ENCODE assay signal across 10 cellular contexts in genomic region chr11:68956142-68956541, GRCh38. TPM values are rescaled to one million over a fixed set of nuclear protein-coding genes. Genes with fewer than 3 reads are reported as not detected.
DNase-seq lines count a peak whose midpoint lies in the region; ATAC-seq and TF ChIP-seq lines count a peak whose summit lies in the region.
"Had no signal": no experiment of that assay in that cellular context is flagged by ENCODE, and none has a peak within 500 bp of the region (broad histone marks: within the 10 kb centered on the region; RNA-seq: fewer than 3 reads in every experiment).

No MANE protein-coding gene starts in this region.

- no peak overlapping the region for H3K27ac Mint-ChIP-seq in activated CD4-positive, alpha-beta T cell treated with anti-CD3 and anti-CD28 coated beads, Interleukin-2, amount 10 ng/mL, durations not matched to agents 24 days and 14 days

- TF ChIP-seq CTCF in BE2C (IDR thresholded peaks at IDR 0.05; ENCODE audit: low read depth, low read length) (0 out of 2 replicates have a peak, but pooled peaks have one; percentile 15), heart right ventricle (IDR thresholded peaks at IDR 0.05) (peak in 2 of 9 donors; percentile 13 to 27)

- no peaks in the 10 kb centered on the region for H4K20me1 ChIP-seq in GM23248 (ENCODE audit: insufficient read depth)

- no peaks in the 10 kb centered on the region for H3K79me2 ChIP-seq in GM23248 (ENCODE audit: insufficient read depth)

- H3K4me2 ChIP-seq in GM23248 (ENCODE audit: unreplicated experiment) = no peak overlapping the region

- H3K36me3 ChIP-seq in BE2C (no peaks in the 10 kb centered on the region), GM23248 (ENCODE audit: low read depth) (no peaks in the 10 kb centered on the region), heart right ventricle (no peaks in the 10 kb centered on the region)

- H3F3A ChIP-seq in GM23248 (ENCODE audit: insufficient read depth) = no peaks in the 10 kb centered on the region

- H3K4me1 ChIP-seq in BE2C = no peaks in the 10 kb centered on the region
- H3K4me1 ChIP-seq in GM23248 (ENCODE audit: insufficient read depth) = no peaks in the 10 kb centered on the region
- peaks cover 0 to 11% (median 10%) of the 10 kb centered on the region in 9 donors for H3K4me1 ChIP-seq in heart right ventricle

- no peaks in the 10 kb centered on the region for H3K4me1 Mint-ChIP-seq in activated CD4-positive, alpha-beta T cell treated with anti-CD3 and anti-CD28 coated beads, Interleukin-2, amount 10 ng/mL, durations not matched to agents 24 days and 14 days

- H3K27ac ChIP-seq in GM23248 = no peak overlapping the region
- H3K27ac ChIP-seq in heart right ventricle = no peak overlapping the region

- no peaks in the 10 kb centered on the region for H3K9me3 Mint-ChIP-seq in activated CD4-positive, alpha-beta T cell treated with anti-CD3 and anti-CD28 coated beads, Interleukin-2, amount 10 ng/mL, durations not matched to agents 24 days and 14 days

- in situ Hi-C loops in GM23248 (cut with MboI) = no loop called here

- ATAC-seq in left lobe of liver (peak; percentile 23), heart right ventricle (no peak), GM19467 (IDR thresholded peaks at IDR 0.05; ENCODE audit: unreplicated experiment) (no peak)

- no peak overlapping the region for H2AFZ ChIP-seq in GM23248

- no peaks in the 10 kb centered on the region for H3K9me2 ChIP-seq in GM23248 (ENCODE audit: insufficient read depth)

- 7 to 25% methylated on average over 8 to 11 of the region's 12 CpGs for WGBS in GM23248 (ENCODE audit: low coverage in 1 of 2, low lambda C conversion rate in 2 of 2, missing lambda C conversion rate in 2 of 2), 2 experiments
- WGBS in heart right ventricle, 2 donors = 10 to 20% methylated on average over 12 of the region's 12 CpGs

- H3K27me3 ChIP-seq in BE2C (no peaks in the 10 kb centered on the region), GM23248 (replicated peaks; ENCODE audit: insufficient read depth) (no peaks in the 10 kb centered on the region), heart right ventricle (no peaks in the 10 kb centered on the region)

- intact Hi-C loops in activated CD4-positive, alpha-beta T cell treated with anti-CD3 and anti-CD28 coated beads, Interleukin-2, amount 10 ng/mL, durations not matched to agents 24 days and 14 days (cut with micrococcal nuclease) = no loop called here
- intact Hi-C loops in heart right ventricle (cut with DNase I) = no loop called here

- no peaks in the 10 kb centered on the region for H3K36me3 Mint-ChIP-seq in activated CD4-positive, alpha-beta T cell treated with anti-CD3 and anti-CD28 coated beads, Interleukin-2, amount 10 ng/mL, durations not matched to agents 24 days and 14 days (ENCODE audit: low read depth)

- no peaks in the 10 kb centered on the region for H3K9me3 ChIP-seq in BE2C
- H3K9me3 ChIP-seq in GM23248 (ENCODE audit: low read depth) = no peaks in the 10 kb centered on the region
- H3K9me3 ChIP-seq in heart right ventricle = peaks cover 0 to 10% (median 0%) of the 10 kb centered on the region in 11 donors

- no peak overlapping the region for H3K4me3 ChIP-seq in BE2C (ENCODE audit: low read depth, low read length)
- H3K4me3 ChIP-seq in GM23248 = no peak overlapping the region
- no peak overlapping the region for H3K4me3 ChIP-seq in heart right ventricle

- DNase-seq in BE2C (no peak), GM23248 (peak; percentile 25), left lobe of liver (ENCODE audit: low spot score) (no peak), HPDE6-E6E7 (ENCODE audit: extremely low spot score) (no peak), NCI-H146 (lab: John Stamatoyannopoulos, UW) (no peak), heart right ventricle (no peak)
- DNase-seq in activated CD4-positive, alpha-beta T cell treated with anti-CD3 and anti-CD28 coated beads, Interleukin-2, amount 10 ng/mL, durations not matched to agents 24 days and 14 days = peak; percentile 66
- DNase-seq: mesenchymal stem cell, SHP77 had no signal

- H3K27me3 Mint-ChIP-seq in activated CD4-positive, alpha-beta T cell treated with anti-CD3 and anti-CD28 coated beads, Interleukin-2, amount 10 ng/mL, durations not matched to agents 24 days and 14 days = peaks cover 2% of the 10 kb centered on the region

- H3K9ac ChIP-seq in GM23248 = no peak overlapping the region

- no peak overlapping the region for H3K4me3 Mint-ChIP-seq in activated CD4-positive, alpha-beta T cell treated with anti-CD3 and anti-CD28 coated beads, Interleukin-2, amount 10 ng/mL, durations not matched to agents 24 days and 14 days

RNA-seq across cellular contexts. Expression of gene MRGPRD, which starts 24.6 kb away (rescaled TPM):
- not detected for polyA plus RNA-seq in BE2C (2012; ENCODE audit: insufficient read depth, insufficient read length, low read depth)
- total RNA-seq in GM23248 (2014; rRNA removed; shearing (Covaris generic)) = not detected in 2 replicates
- polyA plus RNA-seq in GM23248 (2016; fragmentation: Nextera tagmentation; extraction: Ambion mirVana) = not detected in 2 replicates
- not detected in 2 replicates for total RNA-seq in activated CD4-positive, alpha-beta T cell treated with anti-CD3 and anti-CD28 coated beads, Interleukin-2, amount 10 ng/mL, durations not matched to agents 24 days and 14 days
- total RNA-seq in left lobe of liver = not detected
- not detected for total RNA-seq in heart right ventricle
- not detected for polyA plus RNA-seq in heart right ventricle

RNA-seq across cellular contexts. Expression of gene IGHMBP2, which starts 52.5 kb away (rescaled TPM):
- polyA plus RNA-seq in BE2C (2012; ENCODE audit: insufficient read depth, insufficient read length, low read depth) = 52.6 TPM
- total RNA-seq in GM23248 (2014; rRNA removed; shearing (Covaris generic)) = 5.2 and 5.8 TPM in 2 replicates
- 7.2 and 9.3 TPM in 2 replicates for polyA plus RNA-seq in GM23248 (2016; fragmentation: Nextera tagmentation; extraction: Ambion mirVana)
- total RNA-seq in activated CD4-positive, alpha-beta T cell treated with anti-CD3 and anti-CD28 coated beads, Interleukin-2, amount 10 ng/mL, durations not matched to agents 24 days and 14 days = 39.2 and 39.8 TPM in 2 replicates
- 14.8 TPM for total RNA-seq in left lobe of liver
- 10 to 100 TPM in 8 of 10 donors, 1 to 10 TPM in 2; 9.0 to 17.7 (median 12.1) TPM for total RNA-seq in heart right ventricle
- 10 to 100 TPM in 1 of 2 donors, 1 to 10 TPM in 1; 9.1 to 24.3 TPM for polyA plus RNA-seq in heart right ventricle

RNA-seq across cellular contexts. Expression of gene MRPL21, which starts 52.5 kb away (rescaled TPM):
- polyA plus RNA-seq in BE2C (2012; ENCODE audit: insufficient read depth, insufficient read length, low read depth) = 426 TPM
- total RNA-seq in GM23248 (2014; rRNA removed; shearing (Covaris generic)) = 22.6 and 45.0 TPM in 2 replicates
- polyA plus RNA-seq in GM23248 (2016; fragmentation: Nextera tagmentation; extraction: Ambion mirVana) = 122 and 126 TPM in 2 replicates
- total RNA-seq in activated CD4-positive, alpha-beta T cell treated with anti-CD3 and anti-CD28 coated beads, Interleukin-2, amount 10 ng/mL, durations not matched to agents 24 days and 14 days = 120 and 128 TPM in 2 replicates
- 23.4 TPM for total RNA-seq in left lobe of liver
- 100 to 1,000 TPM in 4 of 10 donors, 10 to 100 TPM in 6; 63.2 to 138 (median 96.7) TPM for total RNA-seq in heart right ventricle
- polyA plus RNA-seq in heart right ventricle = 100 to 1,000 TPM; 139 to 186 TPM

RNA-seq across cellular contexts. Expression of gene MRGPRF, which starts 56.9 kb away (rescaled TPM):
- not detected for polyA plus RNA-seq in BE2C (2012; ENCODE audit: insufficient read depth, insufficient read length, low read depth)
- 25.3 and 36.0 TPM in 2 replicates for total RNA-seq in GM23248 (2014; rRNA removed; shearing (Covaris generic))
- polyA plus RNA-seq in GM23248 (2016; fragmentation: Nextera tagmentation; extraction: Ambion mirVana) (20.7 and 21.2 TPM in 2 replicates), heart right ventricle (1 to 10 TPM; 7.2 to 7.9 TPM)
- not detected in 2 replicates for total RNA-seq in activated CD4-positive, alpha-beta T cell treated with anti-CD3 and anti-CD28 coated beads, Interleukin-2, amount 10 ng/mL, durations not matched to agents 24 days and 14 days
- total RNA-seq in left lobe of liver (3.4 TPM), heart right ventricle (10 to 100 TPM in 1 of 10 donors, 1 to 10 TPM in 8, under 1 TPM in 1; 0.98 to 10.7 (median 1.6) TPM)

Comparison
In these comparisons a context has a peak if more than half of its experiments do, and no peak if none do; other contexts are left out.
1. DNase-seq: peak in GM23248 (single experiment) and activated CD4-positive, alpha-beta T cell treated with anti-CD3 and anti-CD28 coated beads, Interleukin-2, amount 10 ng/mL, durations not matched to agents 24 days and 14 days (single experiment); none in BE2C (single experiment), left lobe of liver (single experiment), HPDE6-E6E7 (single experiment), NCI-H146 (single experiment) and heart right ventricle (0 of 2).